Comparison of ENCODE assay signal across 2 cellular contexts in genomic region chr1:149965440-149965839, GRCh38.
TF ChIP-seq lines count a peak whose summit lies in the region.

No MANE protein-coding gene starts in this region.

TF ChIP-seq in liver, 16 proteins besides CTCF, POLR2A, EP300 and RAD21:
- no peak for TF ChIP-seq SP1 (IDR thresholded peaks at IDR 0.05)
- TF ChIP-seq FOXA1 (IDR thresholded peaks at IDR 0.05): no peak
- peak in 1 of 2 donors; percentile 51 for TF ChIP-seq GABPA (IDR thresholded peaks at IDR 0.05 in 1 of 2, conservative IDR thresholded peaks at IDR 0.05 in 1 of 2)
- peak in 1 of 2 donors; percentile 47 for TF ChIP-seq HNF4A (conservative IDR thresholded peaks at IDR 0.05)
- peak in 1 of 2 donors; percentile 55 for TF ChIP-seq RXRA (IDR thresholded peaks at IDR 0.05)
- no peak for TF ChIP-seq JUND (IDR thresholded peaks at IDR 0.05)

TF ChIP-seq in HepG2, 621 proteins besides CTCF, POLR2A, EP300 and RAD21:
- TF ChIP-seq PBX3 (CRISPR knock-in tag; IDR thresholded peaks at IDR 0.05; ENCODE audit: borderline replicate concordance) (no peak), IKZF4 (CRISPR knock-in tag; IDR thresholded peaks at IDR 0.05; ENCODE audit: borderline replicate concordance, low read depth, not compliant biosample characterization) (no peak), CCAR2 (optimal IDR thresholded peaks at IDR 0.05; ENCODE audit: low read depth, low read length) (no peak), NFATC3 (CRISPR knock-in tag; IDR thresholded peaks at IDR 0.05) (no peak), THAP8 (CRISPR knock-in tag; IDR thresholded peaks at IDR 0.05; ENCODE audit: borderline replicate concordance) (no peak), SCMH1 (CRISPR knock-in tag; IDR thresholded peaks at IDR 0.05; ENCODE audit: borderline replicate concordance) (no peak), MAF1 (CRISPR knock-in tag; IDR thresholded peaks at IDR 0.05; ENCODE audit: borderline replicate concordance) (no peak), ZBTB42 (CRISPR knock-in tag; IDR thresholded peaks at IDR 0.05) (no peak), NFIC (IDR thresholded peaks at IDR 0.05; ENCODE audit: low read length) (no peak), GPBP1L1 (CRISPR knock-in tag; IDR thresholded peaks at IDR 0.05) (no peak), RORA (CRISPR knock-in tag; IDR thresholded peaks at IDR 0.05) (no peak), ZNF746 (CRISPR knock-in tag; IDR thresholded peaks at IDR 0.05) (no peak), NFE2 (CRISPR knock-in tag; IDR thresholded peaks at IDR 0.05) (no peak), ZBTB37 (CRISPR knock-in tag; IDR thresholded peaks at IDR 0.05) (no peak), ZNF30 (CRISPR knock-in tag; IDR thresholded peaks at IDR 0.05) (no peak), ZNF101 (CRISPR knock-in tag; IDR thresholded peaks at IDR 0.05; ENCODE audit: borderline replicate concordance, low read depth) (no peak), NFE2L1 (CRISPR knock-in tag; IDR thresholded peaks at IDR 0.05; ENCODE audit: borderline replicate concordance) (no peak)
